ENCODE assay signal across 8 cellular contexts in the genomic region with DNA sequence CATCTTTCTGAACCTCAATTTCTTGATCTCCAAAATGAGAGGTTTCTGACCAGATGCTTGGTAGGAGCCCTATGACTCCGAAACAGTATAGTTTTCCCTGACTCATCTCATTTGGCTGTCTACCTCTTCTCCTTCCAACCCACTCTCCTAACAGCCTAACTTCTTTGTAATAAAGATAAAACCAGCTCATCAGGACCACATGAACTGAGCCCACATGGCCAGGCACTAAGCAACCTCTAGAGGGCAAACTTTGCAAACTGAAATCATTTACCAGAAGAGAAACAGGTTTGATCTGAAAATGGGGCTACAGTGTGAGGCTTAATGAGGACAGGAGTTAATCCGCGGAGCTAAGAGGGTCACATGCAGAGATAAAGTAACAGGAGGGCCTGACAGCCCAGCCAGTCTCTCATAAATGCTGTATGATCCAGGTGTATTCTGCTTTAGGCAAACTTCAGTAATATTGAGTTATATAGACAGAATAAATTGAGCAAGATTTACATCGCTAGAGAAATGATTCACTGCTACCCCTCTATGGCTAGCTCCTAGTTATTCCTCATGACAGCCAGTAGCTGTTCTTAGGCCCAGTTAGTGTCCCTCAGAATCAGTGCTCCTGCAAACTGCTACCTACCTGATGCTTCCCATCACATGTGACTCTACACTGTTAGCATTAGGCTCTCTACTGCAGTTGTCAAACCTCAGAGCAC.
A peak's percentile ranks its signal among the peaks of the same experiment; 100 is the strongest.
DNase-seq lines count a peak whose midpoint lies in the region; ATAC-seq and TF ChIP-seq lines count a peak whose summit lies in the region.

No MANE protein-coding gene starts in this region.

- no peaks in the 10 kb centered on the region for H3K36me3 Mint-ChIP-seq in natural killer cell treated with Interleukin-12 subunit alpha and Interleukin-12 subunit beta and Interleukin-15 and Interleukin-18, amount 100 ng/mL, for 72 hours

- peak overlapping the region; percentile 18 for H3K9ac ChIP-seq in fibroblast of lung (ENCODE audit: insufficient read depth, low read length)

- H3K4me3 ChIP-seq in HL-60 (replicated peaks; ENCODE audit: insufficient read depth, low read length) = no peak overlapping the region
- H3K4me3 ChIP-seq in fibroblast of lung (replicated peaks in 1 of 4; ENCODE audit: control extremely low read depth in 1 of 4, insufficient read depth in 1 of 4, low read depth in 3 of 4, low read length in 4 of 4) = no peak overlapping the region
- H3K4me3 ChIP-seq in tibial artery = no peak overlapping the region

- TF ChIP-seq CTCF in GM20000 (IDR thresholded peaks at IDR 0.05; ENCODE audit: extremely low read depth, missing control alignments) = peak; percentile 85
- peak; percentile 85 for TF ChIP-seq CTCF in HL-60 (IDR thresholded peaks at IDR 0.05; ENCODE audit: insufficient read depth, low read length)
- TF ChIP-seq CTCF in fibroblast of lung (conservative IDR thresholded peaks at IDR 0.05 in 1 of 2, IDR thresholded peaks at IDR 0.05 in 1 of 2; ENCODE audit: low read depth in 1 of 2, low read length in 2 of 2) = peak; percentile 76 to 94
- TF ChIP-seq CTCF in tibial artery (IDR thresholded peaks at IDR 0.05) = peak; percentile 52 to 60

- H3K27me3 ChIP-seq in HL-60 (ENCODE audit: insufficient read depth, poor library complexity, severe bottlenecking) (no peaks in the 10 kb centered on the region), fibroblast of lung (ENCODE audit: control insufficient read depth, insufficient read depth, low read length) (no peaks in the 10 kb centered on the region), tibial artery (no peaks in the 10 kb centered on the region)

- no peaks in the 10 kb centered on the region for H3K4me1 Mint-ChIP-seq in natural killer cell treated with Interleukin-12 subunit alpha and Interleukin-12 subunit beta and Interleukin-15 and Interleukin-18, amount 100 ng/mL, for 72 hours (ENCODE audit: low read depth in 2 of 2)

- no peaks in the 10 kb centered on the region for H3K79me2 ChIP-seq in fibroblast of lung (ENCODE audit: control insufficient read depth, insufficient read depth, low read length)

- H2AFZ ChIP-seq in fibroblast of lung (ENCODE audit: low read length) = no peak overlapping the region

- DNase-seq in DMS153 (lab: John Stamatoyannopoulos, UW) (peak; percentile 39), GM20000 (ENCODE audit: low spot score) (peak; percentile 83), HL-60 (ENCODE audit: low read depth in 1 of 2, low spot score in 1 of 2) (peak in 1 of 2 experiments; percentile 60), NCI-H748 treated with DMSO at 0.1 percent for 48 hours (lab: John Stamatoyannopoulos, UW) (peak; percentile 80), activated T-cell treated with anti-CD3 and anti-CD28 coated beads for 4 hours (peak; percentile 16), fibroblast of lung (ENCODE audit: low read depth in 2 of 2) (peak; percentile 85 to 87), tibial artery (peak in 1 of 2 donors; percentile 34)
- DNase-seq in natural killer cell treated with Interleukin-12 subunit alpha and Interleukin-12 subunit beta and Interleukin-15 and Interleukin-18, amount 100 ng/mL, for 72 hours (ENCODE audit: low spot score) = no peak

- intact Hi-C loops in tibial artery (cut with DNase I; ENCODE audit: low total_unique reads) = no loop called here

- no peaks in the 10 kb centered on the region for H3K36me3 ChIP-seq in fibroblast of lung (ENCODE audit: control insufficient read depth, insufficient read depth, low read length)
- peaks cover 15 to 40% (median 24%) of the 10 kb centered on the region in 3 donors for H3K36me3 ChIP-seq in tibial artery

- H3K4me3 Mint-ChIP-seq in natural killer cell treated with Interleukin-12 subunit alpha and Interleukin-12 subunit beta and Interleukin-15 and Interleukin-18, amount 100 ng/mL, for 72 hours = no peak overlapping the region

- H3K4me1 ChIP-seq in fibroblast of lung (ENCODE audit: control insufficient read depth, extremely low read depth, insufficient read depth, low read length) = peaks cover 27% of the 10 kb centered on the region
- H3K4me1 ChIP-seq in tibial artery = peaks cover 0 to 49% (median 10%) of the 10 kb centered on the region in 4 donors

- no peak overlapping the region for H3K4me2 ChIP-seq in fibroblast of lung (ENCODE audit: extremely low read depth, insufficient read depth, low read length)

- peaks cover 2 to 10% of the 10 kb centered on the region in 2 donors for H3K27me3 Mint-ChIP-seq in natural killer cell treated with Interleukin-12 subunit alpha and Interleukin-12 subunit beta and Interleukin-15 and Interleukin-18, amount 100 ng/mL, for 72 hours

- no peak overlapping the region for H3K27ac Mint-ChIP-seq in natural killer cell treated with Interleukin-12 subunit alpha and Interleukin-12 subunit beta and Interleukin-15 and Interleukin-18, amount 100 ng/mL, for 72 hours

- H3K9me3 ChIP-seq in fibroblast of lung (ENCODE audit: control insufficient read depth, insufficient read depth, low read depth, low read length) (no peaks in the 10 kb centered on the region), tibial artery (no peaks in the 10 kb centered on the region)

- no peaks in the 10 kb centered on the region for H4K20me1 ChIP-seq in fibroblast of lung (ENCODE audit: control insufficient read depth, extremely low read depth, insufficient read depth, low read length)

- H3K27ac ChIP-seq in HL-60 (replicated peaks) (no peak overlapping the region), fibroblast of lung (ENCODE audit: insufficient read depth, low read length) (peak overlapping the region; percentile 33), tibial artery (no peak overlapping the region)

- H3K9me3 Mint-ChIP-seq in natural killer cell treated with Interleukin-12 subunit alpha and Interleukin-12 subunit beta and Interleukin-15 and Interleukin-18, amount 100 ng/mL, for 72 hours = no peaks in the 10 kb centered on the region

- peak; percentile 55 to 62 for ATAC-seq in natural killer cell treated with Interleukin-12 subunit alpha and Interleukin-12 subunit beta and Interleukin-15 and Interleukin-18, amount 100 ng/mL, for 72 hours
